Comparison of ENCODE assay signal across 23 cellular contexts in the genomic region with DNA sequence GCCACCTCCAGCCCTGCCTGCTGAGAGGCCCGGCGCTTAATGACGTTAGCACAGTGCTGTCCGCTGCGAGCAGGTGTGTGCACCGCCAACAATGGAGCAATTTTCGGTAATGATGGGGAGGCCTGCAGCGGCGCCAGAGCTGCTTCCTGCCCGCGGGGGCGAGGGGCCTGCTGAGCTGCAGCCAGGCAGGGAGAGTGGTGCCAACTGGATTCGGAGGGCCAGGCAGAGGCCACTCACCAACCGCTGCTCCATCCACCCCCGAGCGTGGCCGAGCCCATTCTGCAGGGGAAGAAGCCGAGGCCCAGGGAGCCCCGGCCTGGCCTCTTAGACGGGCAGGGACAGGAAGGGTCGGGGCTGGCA. TPM values are rescaled to one million over a fixed set of nuclear protein-coding genes. Genes with fewer than 3 reads are reported as not detected.
A peak's percentile ranks its signal among the peaks of the same experiment; 100 is the strongest.
DNase-seq lines count a peak whose midpoint lies in the region; ATAC-seq and TF ChIP-seq lines count a peak whose summit lies in the region.
"Had no signal": no experiment of that assay in that cellular context is flagged by ENCODE, and none has a peak within 500 bp of the region (broad histone marks: within the 10 kb centered on the region; RNA-seq: fewer than 3 reads in every experiment).

No MANE protein-coding gene starts in this region.

- no peak for TF ChIP-seq POLR2A in heart left ventricle (IDR thresholded peaks at IDR 0.05)

- H3K36me3 Mint-ChIP-seq in CD4-positive, alpha-beta T cell (ENCODE audit: low read depth) = no peaks in the 10 kb centered on the region
- H3K36me3 Mint-ChIP-seq: mesothelial cell of epicardium; natural killer cell treated with Interleukin-12 subunit alpha and Interleukin-12 subunit beta and Interleukin-15 and Interleukin-18, amount 100 ng/mL, for 72 hours had no signal

- H3K4me3 ChIP-seq in heart left ventricle (no peak overlapping the region), neuronal stem cell (ENCODE audit: low read length in 2 of 2) (no peak overlapping the region)
- H3K4me3 ChIP-seq: breast epithelium, colonic mucosa, suprapubic skin had no signal

- no peak overlapping the region for H3K4ac ChIP-seq in neuronal stem cell (ENCODE audit: low read length)

- H3K27ac Mint-ChIP-seq in CD4-positive, alpha-beta T cell = no peak overlapping the region
- H3K27ac Mint-ChIP-seq: activated B cell treated with CpG ODN at 0.5 μM for 24 hours; activated CD4-positive, alpha-beta memory T cell treated with anti-CD3 and anti-CD28 coated beads, Interleukin-2, amount 10 ng/mL, durations not matched to agents 7 days and 5 days; mesothelial cell of epicardium; natural killer cell treated with Interleukin-12 subunit alpha and Interleukin-12 subunit beta and Interleukin-15 and Interleukin-18, amount 100 ng/mL, for 72 hours had no signal

- peak overlapping the region; percentile 32 for H2AK5ac ChIP-seq in neuronal stem cell (ENCODE audit: low read depth, low read length)

- H3K23ac ChIP-seq in neuronal stem cell (ENCODE audit: low read depth, low read length, poor library complexity) = peak overlapping the region; percentile 48

- 27 to 74% (median 55%) methylated on average over 3 to 21 of the region's 21 CpGs for WGBS in heart left ventricle, 4 donors
- no CpG with 5 or more reads among the region's 21 CpGs for WGBS in neuronal stem cell (ENCODE audit: extremely low coverage in 2 of 2, insufficient read length in 2 of 2, insufficient replicate concordance in 1 of 2), 2 donors

- H4K8ac ChIP-seq in neuronal stem cell (ENCODE audit: low read depth, low read length) = peak overlapping the region; percentile 3

- H3K4me2 ChIP-seq in neuronal stem cell (ENCODE audit: insufficient read depth, low read length, poor library complexity, severe bottlenecking) = no peak overlapping the region

- intact Hi-C loops in heart left ventricle (cut with DNase I) = no loop called here
- intact Hi-C loops in left cardiac atrium (cut with DNase I) = no loop called here
- intact Hi-C loops in CD4-positive, alpha-beta T cell (cut with DNase I, micrococcal nuclease) = no loop called here

- H3K9me3 ChIP-seq in heart left ventricle (no peaks in the 10 kb centered on the region), neuronal stem cell (replicated peaks in 1 of 2; ENCODE audit: control insufficient read depth in 2 of 2, insufficient read depth in 1 of 2, low read depth in 1 of 2, low read length in 2 of 2) (no peaks in the 10 kb centered on the region)
- H3K9me3 ChIP-seq in CD4-positive, alpha-beta T cell (ENCODE audit: control insufficient read depth, low read length) = no peaks in the 10 kb centered on the region
- H3K9me3 ChIP-seq: breast epithelium, colonic mucosa, suprapubic skin had no signal

- peaks cover 12% of the 10 kb centered on the region for H3K27me3 Mint-ChIP-seq in CD4-positive, alpha-beta T cell

- H2AFZ ChIP-seq in neuronal stem cell (ENCODE audit: low read length) = no peak overlapping the region

- no peak overlapping the region for H3K9ac ChIP-seq in neuronal stem cell (ENCODE audit: low read depth, low read length, poor library complexity)

- peaks cover 1% of the 10 kb centered on the region for H3K79me1 ChIP-seq in neuronal stem cell (ENCODE audit: low read depth, low read length)

- no peak overlapping the region for H3K4me3 Mint-ChIP-seq in CD4-positive, alpha-beta T cell
- H3K4me3 Mint-ChIP-seq: activated B cell treated with CpG ODN at 0.5 μM for 24 hours; activated CD4-positive, alpha-beta memory T cell treated with anti-CD3 and anti-CD28 coated beads, Interleukin-2, amount 10 ng/mL, durations not matched to agents 7 days and 5 days; mesothelial cell of epicardium; natural killer cell treated with Interleukin-12 subunit alpha and Interleukin-12 subunit beta and Interleukin-15 and Interleukin-18, amount 100 ng/mL, for 72 hours had no signal

- H3K36me3 ChIP-seq in heart left ventricle (no peaks in the 10 kb centered on the region), neuronal stem cell (replicated peaks in 1 of 2; ENCODE audit: control insufficient read depth in 2 of 2, insufficient read depth in 2 of 2, low read length in 2 of 2) (no peaks in the 10 kb centered on the region)
- H3K36me3 ChIP-seq: breast epithelium, colonic mucosa, suprapubic skin had no signal

- H3K4me1 Mint-ChIP-seq in CD4-positive, alpha-beta T cell (ENCODE audit: low read depth) = no peaks in the 10 kb centered on the region
- H3K4me1 Mint-ChIP-seq: activated B cell treated with CpG ODN at 0.5 μM for 24 hours; activated CD4-positive, alpha-beta memory T cell treated with anti-CD3 and anti-CD28 coated beads, Interleukin-2, amount 10 ng/mL, durations not matched to agents 7 days and 5 days had no signal

- no peaks in the 10 kb centered on the region for H3K9me3 Mint-ChIP-seq in CD4-positive, alpha-beta T cell
- H3K9me3 Mint-ChIP-seq: activated B cell treated with CpG ODN at 0.5 μM for 24 hours; activated CD4-positive, alpha-beta memory T cell treated with anti-CD3 and anti-CD28 coated beads, Interleukin-2, amount 10 ng/mL, durations not matched to agents 7 days and 5 days; mesothelial cell of epicardium; natural killer cell treated with Interleukin-12 subunit alpha and Interleukin-12 subunit beta and Interleukin-15 and Interleukin-18, amount 100 ng/mL, for 72 hours had no signal

- peak overlapping the region; percentile 54 for H2BK15ac ChIP-seq in neuronal stem cell (ENCODE audit: low read length)

- no peak overlapping the region for H2BK5ac ChIP-seq in neuronal stem cell (ENCODE audit: low read length)

- no peak for TF ChIP-seq CTCF in heart left ventricle (IDR thresholded peaks at IDR 0.05)
- no peak for TF ChIP-seq CTCF in CD4-positive, alpha-beta T cell (IDR thresholded peaks at IDR 0.05)

- peaks cover 0 to 8% (median 0%) of the 10 kb centered on the region in 12 donors for H3K4me1 ChIP-seq in heart left ventricle
- H3K4me1 ChIP-seq in neuronal stem cell (ENCODE audit: control insufficient read depth in 2 of 2, insufficient read depth in 1 of 2, low read depth in 1 of 2, low read length in 2 of 2) = peaks cover 8 to 15% of the 10 kb centered on the region in 2 donors
- H3K4me1 ChIP-seq: breast epithelium, colonic mucosa, suprapubic skin had no signal

- H3K14ac ChIP-seq in neuronal stem cell (ENCODE audit: low read length) = no peak overlapping the region

- H2BK120ac ChIP-seq in neuronal stem cell (ENCODE audit: low read depth, low read length) = no peak overlapping the region

- ATAC-seq in heart left ventricle = no peak
- no peak for ATAC-seq in left cardiac atrium
- no peak for ATAC-seq in CD4-positive, alpha-beta T cell (ENCODE audit: poor library complexity)
- no peak for ATAC-seq in GM19324 (IDR thresholded peaks at IDR 0.05; ENCODE audit: low FRiP score, unreplicated experiment)
- ATAC-seq in GM19328 (IDR thresholded peaks at IDR 0.05; ENCODE audit: unreplicated experiment) = no peak
- ATAC-seq: left lobe of liver; natural killer cell treated with Interleukin-12 subunit alpha and Interleukin-12 subunit beta and Interleukin-15 and Interleukin-18, amount 100 ng/mL, for 72 hours; Panc1 had no signal

- no peak overlapping the region for H2BK12ac ChIP-seq in neuronal stem cell (ENCODE audit: low read length)

- peaks cover 0 to 46% (median 8%) of the 10 kb centered on the region in 9 donors for H3K27me3 ChIP-seq in heart left ventricle
- H3K27me3 ChIP-seq in neuronal stem cell (ENCODE audit: control insufficient read depth in 3 of 3, insufficient read depth in 3 of 3, low read depth in 1 of 3, low read length in 3 of 3) = no peaks in the 10 kb centered on the region
- peaks cover 13% of the 10 kb centered on the region for H3K27me3 ChIP-seq in CD4-positive, alpha-beta T cell (ENCODE audit: control insufficient read depth, insufficient read depth, low read length)

- H3K27ac ChIP-seq in heart left ventricle = no peak overlapping the region
- H3K27ac ChIP-seq in neuronal stem cell (replicated peaks; ENCODE audit: low read length) = no peak overlapping the region
- H3K27ac ChIP-seq in CD4-positive, alpha-beta T cell (ENCODE audit: low read depth, low read length) = no peak overlapping the region
- H3K27ac ChIP-seq: breast epithelium, colonic mucosa, suprapubic skin had no signal

- H4K91ac ChIP-seq in neuronal stem cell (ENCODE audit: low read depth, low read length, poor library complexity) = no peak overlapping the region

- peak overlapping the region; percentile 5 for H3K18ac ChIP-seq in neuronal stem cell (ENCODE audit: low read length)

- POLR2A ChIA-PET in CD4-positive, alpha-beta T cell (lab: Charles Lee) = no interaction called here

- DNase-seq in heart left ventricle (peak in 3 of 5 donors; percentile 18 to 56 (median 23)), left cardiac atrium (no peak), NCI-H2081 (lab: John Stamatoyannopoulos, UW) (peak; percentile 92 to 97), NCI-H69 (lab: John Stamatoyannopoulos, UW) (peak; percentile 92), neuronal stem cell (ENCODE audit: low spot score) (no peak)
- DNase-seq in CD4-positive, alpha-beta T cell = no peak
- DNase-seq: activated B cell treated with CpG ODN at 0.5 μM for 24 hours; activated CD4-positive, alpha-beta memory T cell treated with anti-CD3 and anti-CD28 coated beads, Interleukin-2, amount 10 ng/mL, durations not matched to agents 7 days and 5 days; colonic mucosa; GOT3; NCI-H1694; T1000 had no signal

- CTCF ChIA-PET in CD4-positive, alpha-beta T cell (lab: Charles Lee) = no interaction called here

RNA-seq across cellular contexts. Expression of a gene that starts 9.6 kb away (rescaled TPM):
- total RNA-seq in heart left ventricle (not detected), left cardiac atrium (not detected)
- not detected for polyA plus RNA-seq in heart left ventricle
- 1.4 TPM for polyA plus RNA-seq in neuronal stem cell (2013, experiment 1 of 2)
- 1.4 TPM for polyA plus RNA-seq in neuronal stem cell (2013, experiment 2 of 2)
- total RNA-seq in CD4-positive, alpha-beta T cell = not detected
- total RNA-seq: A172; activated B cell treated with CpG ODN at 0.5 μM for 24 hours; activated CD4-positive, alpha-beta memory T cell treated with anti-CD3 and anti-CD28 coated beads, Interleukin-2, amount 10 ng/mL, durations not matched to agents 7 days and 5 days; breast epithelium; colonic mucosa; HT1080; left lobe of liver; mesothelial cell of epicardium; natural killer cell treated with Interleukin-12 subunit alpha and Interleukin-12 subunit beta and Interleukin-15 and Interleukin-18, amount 100 ng/mL, for 72 hours; suprapubic skin had no signal
- polyA plus RNA-seq: BJ had no signal

RNA-seq across cellular contexts. Expression of a gene that starts 27.6 kb away (rescaled TPM):
- 10 to 100 TPM; 20.7 to 36.8 (median 26.5) TPM for total RNA-seq in heart left ventricle
- 10 to 100 TPM; 28.9 to 40.7 TPM for polyA plus RNA-seq in heart left ventricle
- 10 to 100 TPM; 19.1 to 28.9 TPM for total RNA-seq in left cardiac atrium
- polyA plus RNA-seq in neuronal stem cell (2013, experiment 1 of 2) = 24.2 TPM
- 25.1 TPM for polyA plus RNA-seq in neuronal stem cell (2013, experiment 2 of 2)
- 1 to 10 TPM; 9.5 to 9.9 TPM for total RNA-seq in CD4-positive, alpha-beta T cell

RNA-seq across cellular contexts. Expression of a gene that starts 27.8 kb away (rescaled TPM):
- 10 to 100 TPM; 20.7 to 57.9 (median 40.3) TPM for total RNA-seq in heart left ventricle
- 10 to 100 TPM; 20.0 to 21.7 TPM for polyA plus RNA-seq in heart left ventricle
- total RNA-seq in left cardiac atrium = 10 to 100 TPM; 40.1 to 41.2 TPM
- 23.2 TPM for polyA plus RNA-seq in neuronal stem cell (2013, experiment 1 of 2)
- 23.6 TPM for polyA plus RNA-seq in neuronal stem cell (2013, experiment 2 of 2)
- total RNA-seq in CD4-positive, alpha-beta T cell = 10 to 100 TPM; 52.8 to 54.4 TPM

Comparison
In these comparisons a context has a peak if more than half of its experiments do, and no peak if none do; other contexts are left out.
1. DNase-seq: peak in heart left ventricle (3 of 5), NCI-H2081 (2 of 2) and NCI-H69 (single experiment); none in left cardiac atrium (single experiment), neuronal stem cell (single experiment) and CD4-positive, alpha-beta T cell (0 of 10).